In genomic region chr3:101847328-101847727, GRCh38 we compare ENCODE assay signal across 10 cellular contexts. TPM values are rescaled to one million over a fixed set of nuclear protein-coding genes. Genes with fewer than 3 reads are reported as not detected.
DNase-seq lines count a peak whose midpoint lies in the region; ATAC-seq, FAIRE-seq and TF ChIP-seq lines count a peak whose summit lies in the region.
"Had no signal": no experiment of that assay in that cellular context is flagged by ENCODE, and none has a peak within 500 bp of the region (broad histone marks: within the 10 kb centered on the region; RNA-seq: fewer than 3 reads in every experiment).

No MANE protein-coding gene starts in this region.

- POLR2A ChIA-PET in T-cell (lab: Charles Lee): interaction anchor here (0.5 to 3.1 kb wide), 4 partner anchors 13 to 195 kb away, joined by 3 to 34 read pairs (median 3); no protein-coding TSS in a partner anchor

- FAIRE-seq in GM12891 (lab: Jason Lieb, UNC): peak; percentile 79

- H3K4me1 ChIP-seq in right lobe of liver (peaks cover 0 to 18% (median 6%) of the 10 kb centered on the region in 4 donors), stomach (peaks cover 12 to 33% (median 23%) of the 10 kb centered on the region in 4 donors)

- no peak for DNase-seq in GM12891 (ENCODE audit: insufficient read length, low spot score)
- DNase-seq in T-cell: no peak
- no peak for DNase-seq in right lobe of liver
- no peak for DNase-seq in stomach
- DNase-seq in endothelial cell (ENCODE audit: low spot score): no peak
- no peak for DNase-seq in T-helper 9 cell
- DNase-seq: NCI-H446, right cardiac atrium had no signal

- intact Hi-C loops in right lobe of liver (cut with DNase I) (no loop called here), stomach (cut with DNase I; ENCODE audit: low total_unique reads) (no loop called here)

- peaks cover 25% of the 10 kb centered on the region for H3K36me3 Mint-ChIP-seq in T-cell
- H3K36me3 Mint-ChIP-seq in endothelial cell (ENCODE audit: low read depth, unreplicated experiment): no peaks in the 10 kb centered on the region

- H3K4me3 Mint-ChIP-seq in T-cell: no peak overlapping the region
- no peak overlapping the region for H3K4me3 Mint-ChIP-seq in endothelial cell (ENCODE audit: unreplicated experiment)

- H3K4me3 ChIP-seq in right lobe of liver (no peak overlapping the region), stomach (no peak overlapping the region)

- TF ChIP-seq EP300 in stomach (IDR thresholded peaks at IDR 0.05): no peak

- peaks cover 1 to 5% (median 4%) of the 10 kb centered on the region in 4 donors for H3K36me3 ChIP-seq in right lobe of liver
- peaks cover 0 to 8% (median 7%) of the 10 kb centered on the region in 4 donors for H3K36me3 ChIP-seq in stomach

- H3K9me3 Mint-ChIP-seq in T-cell (peaks cover 0 to 3% (median 2%) of the 10 kb centered on the region in 3 donors), endothelial cell (ENCODE audit: unreplicated experiment) (no peaks in the 10 kb centered on the region)
- H3K9me3 Mint-ChIP-seq: activated naive CD4-positive, alpha-beta T cell treated with anti-CD3 and anti-CD28 coated beads, Interleukin-2, amount 50 U/mL, for 24 hours had no signal

- CTCF ChIA-PET in T-cell (lab: Charles Lee): interaction anchor here in 1 of 2 donors (1.1 to 1.3 kb wide), 3 partner anchors 18 to 379 kb away, joined by 3 to 4 read pairs (median 3); no protein-coding TSS in a partner anchor

- TF ChIP-seq CTCF in right lobe of liver (IDR thresholded peaks at IDR 0.05) (no peak), stomach (IDR thresholded peaks at IDR 0.05) (no peak), endothelial cell (IDR thresholded peaks at IDR 0.05; ENCODE audit: unreplicated experiment) (no peak)

- H3K27ac Mint-ChIP-seq in T-cell (peak overlapping the region; percentile 78 to 84), endothelial cell (ENCODE audit: unreplicated experiment) (no peak overlapping the region)

- ATAC-seq in T-cell (replicated peaks in 1 of 4) (no peak), right lobe of liver (no peak), HG03025 (IDR thresholded peaks at IDR 0.05; ENCODE audit: low FRiP score, unreplicated experiment) (no peak)
- ATAC-seq: right cardiac atrium had no signal

- H3K27me3 Mint-ChIP-seq in T-cell (no peaks in the 10 kb centered on the region), endothelial cell (ENCODE audit: unreplicated experiment) (peaks cover 16% of the 10 kb centered on the region)
- H3K27me3 Mint-ChIP-seq: activated naive CD4-positive, alpha-beta T cell treated with anti-CD3 and anti-CD28 coated beads, Interleukin-2, amount 50 U/mL, for 24 hours had no signal

- TF ChIP-seq POLR2A in GM12891 (IDR thresholded peaks at IDR 0.05; ENCODE audit: low read depth, low read length) (no peak), right lobe of liver (IDR thresholded peaks at IDR 0.05) (no peak), stomach (IDR thresholded peaks at IDR 0.05) (no peak)

- WGBS in right lobe of liver (ENCODE audit: insufficient coverage, low coverage, low lambda C conversion rate, missing lambda C conversion rate): 41% methylated on average over 3 of the region's 3 CpGs
- 34 to 47% (median 39%) methylated on average over 3 of the region's 3 CpGs for WGBS in stomach, 5 donors

- H3K4me1 Mint-ChIP-seq in T-cell: peaks cover 26% of the 10 kb centered on the region in 3 donors
- peaks cover 18% of the 10 kb centered on the region for H3K4me1 Mint-ChIP-seq in endothelial cell (ENCODE audit: unreplicated experiment)

- peak overlapping the region; percentile 96 to 98 (median 98) for H3K27ac ChIP-seq in right lobe of liver
- peak overlapping the region in 4 of 5 donors; percentile 96 to 100 (median 100) for H3K27ac ChIP-seq in stomach

- no peaks in the 10 kb centered on the region for H3K27me3 ChIP-seq in right lobe of liver
- H3K27me3 ChIP-seq in stomach: no peaks in the 10 kb centered on the region

- no peaks in the 10 kb centered on the region for H3K9me3 ChIP-seq in right lobe of liver
- H3K9me3 ChIP-seq in stomach: no peaks in the 10 kb centered on the region

TF ChIP-seq in GM12891, 5 proteins besides CTCF, POLR2A, EP300 and RAD21:
- TF ChIP-seq POLR2AphosphoS5 (IDR thresholded peaks at IDR 0.05; ENCODE audit: low read depth, low read length) (no peak), POU2F2 (IDR thresholded peaks at IDR 0.05; ENCODE audit: low read depth, low read length) (no peak), SPI1 (IDR thresholded peaks at IDR 0.05; ENCODE audit: low read depth, low read length) (no peak), PAX5 (IDR thresholded peaks at IDR 0.05; ENCODE audit: insufficient read depth, low read length, severe bottlenecking) (no peak), TAF1 (IDR thresholded peaks at IDR 0.05; ENCODE audit: low read depth, low read length) (no peak)
TF ChIP-seq in GM12891: peak in this region for 0.

RNA-seq across cellular contexts. Expression of gene NFKBIZ, which starts 2.0 kb away (rescaled TPM):
- polyA plus RNA-seq in GM12891 (2012; ENCODE audit: low read depth, missing spikeins): 30.5 TPM
- total RNA-seq in T-cell (100 to 1,000 TPM; 130 to 720 (median 132) TPM), right lobe of liver (10 to 100 TPM; 23.4 to 83.1 (median 44.4) TPM), stomach (100 to 1,000 TPM in 2 of 5 donors, 10 to 100 TPM in 3; 37.1 to 199 (median 84.0) TPM), endothelial cell (ENCODE audit: unreplicated experiment) (20.5 TPM)
- 10 to 100 TPM; 11.5 to 21.1 (median 14.4) TPM for polyA plus RNA-seq in stomach
